ENCODE assay signal across 8 cellular contexts in genomic region chr7:5822742-5823503, GRCh38. TPM values are rescaled to one million over a fixed set of nuclear protein-coding genes. Genes with fewer than 3 reads are reported as not detected.
A peak's percentile ranks its signal among the peaks of the same experiment; 100 is the strongest.
DNase-seq lines count a peak whose midpoint lies in the region; ATAC-seq and TF ChIP-seq lines count a peak whose summit lies in the region.

No MANE protein-coding gene starts in this region.

- H3K4me3 Mint-ChIP-seq in T-cell: peak overlapping the region; percentile 77 to 88 (median 85)

- H3K4me1 ChIP-seq in prostate gland (replicated peaks) (no peaks in the 10 kb centered on the region), urinary bladder (ENCODE audit: insufficient read depth) (no peaks in the 10 kb centered on the region)

- peak; percentile 98 for ATAC-seq in HG02870 (IDR thresholded peaks at IDR 0.05; ENCODE audit: unreplicated experiment)
- peak; percentile 89 to 94 (median 92) for ATAC-seq in T-cell (replicated peaks in 1 of 4)
- peak; percentile 100 for ATAC-seq in left ventricle myocardium superior

- peak overlapping the region; percentile 85 to 92 for H3K27ac Mint-ChIP-seq in T-cell

- WGBS in prostate gland: under 1% methylated on average over 39 of the region's 39 CpGs
- WGBS in urinary bladder: 2% methylated on average over 39 of the region's 39 CpGs

- peak; percentile 13 for TF ChIP-seq POLR2A in prostate gland (IDR thresholded peaks at IDR 0.05)

- H3K9me3 Mint-ChIP-seq in T-cell: no peaks in the 10 kb centered on the region

- no peak for TF ChIP-seq CTCF in GM13976 (IDR thresholded peaks at IDR 0.05; ENCODE audit: borderline replicate concordance, control extremely low read depth, extremely low read depth, insufficient read depth, missing control alignments)
- peak in 3 of 4 experiments; percentile 17 to 67 (median 45) for TF ChIP-seq CTCF in prostate gland (IDR thresholded peaks at IDR 0.05)

- DNase-seq in GM13976 (ENCODE audit: low spot score) (peak; percentile 95), NCI-H146 (lab: John Stamatoyannopoulos, UW) (peak; percentile 96), T-cell (peak; percentile 91 to 99 (median 99)), amygdala (lab: John Stamatoyannopoulos, UW) (peak; percentile 47 to 97 (median 91)), left ventricle myocardium superior (peak; percentile 96), prostate gland (ENCODE audit: low spot score) (peak; percentile 95)

- peaks cover 29 to 44% (median 38%) of the 10 kb centered on the region in 3 donors for H3K4me1 Mint-ChIP-seq in T-cell

- peak overlapping the region; percentile 47 to 61 for H3K4me3 ChIP-seq in prostate gland
- peak overlapping the region; percentile 77 for H3K4me3 ChIP-seq in urinary bladder (ENCODE audit: low read depth, low read length)

- H3K36me3 ChIP-seq in prostate gland (no peaks in the 10 kb centered on the region), urinary bladder (ENCODE audit: insufficient read depth) (no peaks in the 10 kb centered on the region)

- no peaks in the 10 kb centered on the region for H3K9me3 ChIP-seq in prostate gland

- intact Hi-C loops in left ventricle myocardium superior (cut with micrococcal nuclease) (no loop called here), prostate gland (cut with DNase I) (no loop called here)

- H3K27ac ChIP-seq in prostate gland: peak overlapping the region; percentile 67 to 73
- peak overlapping the region; percentile 55 for H3K27ac ChIP-seq in urinary bladder (ENCODE audit: low read depth)

- in situ Hi-C loops in GM13976 (cut with MboI; ENCODE audit: low sequenced_read_pairs, unreplicated experiment): no loop called here

- H3K27me3 Mint-ChIP-seq in T-cell: no peaks in the 10 kb centered on the region

- POLR2A ChIA-PET in T-cell (lab: Charles Lee): interaction anchor here (0.5 to 0.6 kb wide), 2 partner anchors 35 to 527 kb away, joined by 7 to 15 read pairs; no protein-coding TSS in a partner anchor

- no peaks in the 10 kb centered on the region for H3K27me3 ChIP-seq in prostate gland (replicated peaks; ENCODE audit: insufficient read depth)

- CTCF ChIA-PET in T-cell (lab: Charles Lee): interaction anchor here (0.5 to 1.2 kb wide), 6 partner anchors 11 to 290 kb away, joined by 3 to 5 read pairs (median 3); partner anchors contain the start of gene RNF216 (in 1 of the 2)

- peaks cover 3% of the 10 kb centered on the region for H3K36me3 Mint-ChIP-seq in T-cell

RNA-seq across cellular contexts. Expression of gene RNF216, which starts 41.5 kb away (rescaled TPM):
- total RNA-seq in T-cell: 10 to 100 TPM; 79.5 to 96.6 (median 87.4) TPM
- 24.5 TPM for total RNA-seq in left ventricle myocardium superior
- total RNA-seq in prostate gland: 10 to 100 TPM; 29.9 to 57.9 TPM
- 52.2 TPM for total RNA-seq in urinary bladder
- 29.4 TPM for polyA plus RNA-seq in urinary bladder

RNA-seq across cellular contexts. Expression of gene OCM, which starts 57.7 kb away (rescaled TPM):
- total RNA-seq in T-cell (10 to 100 TPM in 1 of 5 donors, 1 to 10 TPM in 4; 2.7 to 10.5 (median 6.9) TPM), left ventricle myocardium superior (not detected), prostate gland (not detected), urinary bladder (not detected)
- polyA plus RNA-seq in urinary bladder: not detected

Comparison
In these comparisons a context has a peak if more than half of its experiments do, and no peak if none do; other contexts are left out.
1. Peak in every context shown above with its lines: DNase-seq, ATAC-seq, H3K4me3 ChIP-seq and H3K27ac ChIP-seq.